ENCODE assay signal across 11 cellular contexts in the genomic region with DNA sequence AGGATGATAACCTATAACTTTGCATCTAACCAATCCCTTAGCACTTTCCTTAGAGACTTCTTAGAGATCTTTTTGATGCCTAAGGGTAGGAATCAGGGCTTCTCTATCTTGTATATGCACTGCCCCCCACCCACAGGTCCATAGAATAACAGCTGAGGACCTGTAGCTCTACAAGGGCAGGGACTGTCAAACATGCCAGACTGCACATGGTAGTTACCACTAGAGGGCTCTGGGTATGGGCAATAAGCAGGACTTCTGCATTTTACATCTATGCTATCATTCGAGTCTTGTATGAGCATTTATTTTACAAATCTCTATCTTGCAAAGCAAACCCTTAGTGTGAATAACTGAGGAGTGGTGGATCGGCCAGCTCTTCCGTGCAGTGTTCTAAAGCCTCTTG.
A peak's percentile ranks its signal among the peaks of the same experiment; 100 is the strongest.
DNase-seq lines count a peak whose midpoint lies in the region; ATAC-seq and TF ChIP-seq lines count a peak whose summit lies in the region.
"Had no signal": no experiment of that assay in that cellular context is flagged by ENCODE, and none has a peak within 500 bp of the region (broad histone marks: within the 10 kb centered on the region; RNA-seq: fewer than 3 reads in every experiment).

No MANE protein-coding gene starts in this region.

- ATAC-seq in heart right ventricle (no peak), psoas muscle (no peak), GM18868 (IDR thresholded peaks at IDR 0.05; ENCODE audit: unreplicated experiment) (no peak)

- H3K36me3 ChIP-seq in left ventricle myocardium inferior (no peaks in the 10 kb centered on the region), heart right ventricle (no peaks in the 10 kb centered on the region), PC-9 (ENCODE audit: low read depth) (no peaks in the 10 kb centered on the region), psoas muscle (ENCODE audit: insufficient read depth in 1 of 2, low read depth in 1 of 2) (no peaks in the 10 kb centered on the region)
- H3K36me3 ChIP-seq: prostate gland, stomach had no signal

- H3K27me3 ChIP-seq in left ventricle myocardium inferior (ENCODE audit: low read depth) (peaks cover 21% of the 10 kb centered on the region), heart right ventricle (peaks cover 0 to 6% (median 3%) of the 10 kb centered on the region in 7 donors), PC-9 (ENCODE audit: insufficient read depth, low read depth) (no peaks in the 10 kb centered on the region; the same call in 1 of the 2 replicates), psoas muscle (ENCODE audit: insufficient read depth in 3 of 3, low read length in 2 of 3) (no peaks in the 10 kb centered on the region)
- H3K27me3 ChIP-seq: stomach had no signal

- H2AFZ ChIP-seq in PC-9 = no peak overlapping the region

- intact Hi-C loops in left ventricle myocardium inferior (cut with micrococcal nuclease) = no loop called here
- intact Hi-C loops in heart right ventricle (cut with DNase I) = no loop called here
- intact Hi-C loops in PC-9 (cut with micrococcal nuclease; ENCODE audit: unreplicated experiment) = no loop called here
- intact Hi-C loops in psoas muscle (cut with DNase I) = no loop called here

- H3K4me1 ChIP-seq in left ventricle myocardium inferior (no peaks in the 10 kb centered on the region), heart right ventricle (no peaks in the 10 kb centered on the region), PC-9 (replicated peaks; ENCODE audit: insufficient read depth) (no peaks in the 10 kb centered on the region), psoas muscle (no peaks in the 10 kb centered on the region)

- H3K9me3 ChIP-seq in left ventricle myocardium inferior (replicated peaks) = no peaks in the 10 kb centered on the region
- H3K9me3 ChIP-seq in heart right ventricle = no peaks in the 10 kb centered on the region
- H3K9me3 ChIP-seq in PC-9 (ENCODE audit: insufficient read depth, low read depth) = no peaks in the 10 kb centered on the region
- no peaks in the 10 kb centered on the region for H3K9me3 ChIP-seq in psoas muscle
- H3K9me3 ChIP-seq: prostate gland, stomach had no signal

- POLR2A ChIA-PET in PC-9 (lab: Charles Lee; ENCODE audit: unreplicated experiment) = no interaction called here

- no peak overlapping the region for H3K4me3 ChIP-seq in left ventricle myocardium inferior
- no peak overlapping the region for H3K4me3 ChIP-seq in heart right ventricle
- no peak overlapping the region for H3K4me3 ChIP-seq in PC-9
- H3K4me3 ChIP-seq in psoas muscle = no peak overlapping the region
- H3K4me3 ChIP-seq: prostate gland, SK-N-MC, stomach had no signal

- DNase-seq in left ventricle myocardium inferior (no peak), heart right ventricle (no peak), PC-9 (no peak), germinal center (ENCODE audit: low spot score) (peak; percentile 26), psoas muscle (no peak), AG08395 (ENCODE audit: low spot score) (no peak), NCI-H1048 (lab: John Stamatoyannopoulos, UW) (no peak)
- DNase-seq: stomach had no signal

- WGBS in heart right ventricle, 2 donors = 65 to 77% methylated on average over 3 of the region's 3 CpGs
- 66 to 89% (median 77%) methylated on average over 3 of the region's 3 CpGs for whole genome bisulfite sequencing in psoas muscle, 3 donors

- no peak overlapping the region for H3K27ac ChIP-seq in left ventricle myocardium inferior (replicated peaks)
- H3K27ac ChIP-seq in heart right ventricle = no peak overlapping the region
- no peak overlapping the region for H3K27ac ChIP-seq in PC-9
- no peak overlapping the region for H3K27ac ChIP-seq in psoas muscle
- H3K27ac ChIP-seq: prostate gland, SK-N-MC, stomach had no signal

- peak; percentile 47 for TF ChIP-seq CTCF in left ventricle myocardium inferior (IDR thresholded peaks at IDR 0.05; ENCODE audit: borderline replicate concordance)
- TF ChIP-seq CTCF in heart right ventricle (IDR thresholded peaks at IDR 0.05) = peak in 4 of 9 donors; percentile 12 to 33 (median 12)
- TF ChIP-seq CTCF in PC-9 (conservative IDR thresholded peaks at IDR 0.05) = 0 out of 2 replicates have a peak, but pooled peaks have one; percentile 29
- TF ChIP-seq CTCF in psoas muscle (IDR thresholded peaks at IDR 0.05) = no peak

- no peaks in the 10 kb centered on the region for H3F3A ChIP-seq in PC-9 (ENCODE audit: insufficient read depth, low read depth)

- H3K9me2 ChIP-seq in PC-9 (ENCODE audit: insufficient read depth) = no peaks in the 10 kb centered on the region

- no peak overlapping the region for H3K4me2 ChIP-seq in PC-9

- no peaks in the 10 kb centered on the region for H4K20me1 ChIP-seq in PC-9 (ENCODE audit: insufficient read depth)

- CTCF ChIA-PET in PC-9 (lab: Charles Lee) = no interaction called here

- BruUV-seq in PC-9 (replicated peaks; lab: Mats Ljungman, UMichigan) = no TSS peak

- H3K79me2 ChIP-seq in PC-9 (ENCODE audit: low read depth) = no peaks in the 10 kb centered on the region
